In genomic region chr4:46653842-46654241, GRCh38 we compare ENCODE assay signal across 18 cellular contexts.
A peak's percentile ranks its signal among the peaks of the same experiment; 100 is the strongest.
DNase-seq lines count a peak whose midpoint lies in the region; ATAC-seq and TF ChIP-seq lines count a peak whose summit lies in the region.
"Had no signal": no experiment of that assay in that cellular context is flagged by ENCODE, and none has a peak within 500 bp of the region (broad histone marks: within the 10 kb centered on the region; RNA-seq: fewer than 3 reads in every experiment).

No MANE protein-coding gene starts in this region.

- no peak overlapping the region for H3K4me3 Mint-ChIP-seq in activated CD4-positive, alpha-beta T cell treated with anti-CD3 and anti-CD28 coated beads, Interleukin-2, amount 10 ng/mL, durations not matched to agents 24 days and 14 days
- H3K4me3 Mint-ChIP-seq in activated CD4-positive, alpha-beta T cell treated with anti-CD3 and anti-CD28 coated beads for 36 hours: no peak overlapping the region
- no peak overlapping the region for H3K4me3 Mint-ChIP-seq in stimulated activated memory B cell treated with anti-CD40 and anti-IgM and Interleukin-4, amounts not matched to agents 10 μg/mL and 1 μg/mL and 100 μg/mL, for 72 hours
- H3K4me3 Mint-ChIP-seq: B cell; CD4-positive, alpha-beta T cell; CD8-positive, alpha-beta T cell had no signal

- no peak overlapping the region for H3K27ac Mint-ChIP-seq in activated CD4-positive, alpha-beta T cell treated with anti-CD3 and anti-CD28 coated beads, Interleukin-2, amount 10 ng/mL, durations not matched to agents 24 days and 14 days
- H3K27ac Mint-ChIP-seq in activated CD4-positive, alpha-beta T cell treated with anti-CD3 and anti-CD28 coated beads for 36 hours: no peak overlapping the region
- no peak overlapping the region for H3K27ac Mint-ChIP-seq in stimulated activated memory B cell treated with anti-CD40 and anti-IgM and Interleukin-4, amounts not matched to agents 10 μg/mL and 1 μg/mL and 100 μg/mL, for 72 hours
- H3K27ac Mint-ChIP-seq: B cell; CD4-positive, alpha-beta T cell; CD8-positive, alpha-beta T cell had no signal

- H3K27me3 Mint-ChIP-seq in activated CD4-positive, alpha-beta T cell treated with anti-CD3 and anti-CD28 coated beads, Interleukin-2, amount 10 ng/mL, durations not matched to agents 24 days and 14 days: no peaks in the 10 kb centered on the region
- H3K27me3 Mint-ChIP-seq in activated CD4-positive, alpha-beta T cell treated with anti-CD3 and anti-CD28 coated beads for 36 hours: no peaks in the 10 kb centered on the region
- no peaks in the 10 kb centered on the region for H3K27me3 Mint-ChIP-seq in stimulated activated memory B cell treated with anti-CD40 and anti-IgM and Interleukin-4, amounts not matched to agents 10 μg/mL and 1 μg/mL and 100 μg/mL, for 72 hours
- H3K27me3 Mint-ChIP-seq: B cell; CD4-positive, alpha-beta T cell had no signal

- POLR2A ChIA-PET in activated CD4-positive, alpha-beta T cell treated with anti-CD3 and anti-CD28 coated beads for 36 hours (lab: Charles Lee): no interaction called here

- intact Hi-C loops in activated CD4-positive, alpha-beta T cell treated with anti-CD3 and anti-CD28 coated beads, Interleukin-2, amount 10 ng/mL, durations not matched to agents 24 days and 14 days (cut with micrococcal nuclease): no loop called here
- intact Hi-C loops in activated CD4-positive, alpha-beta T cell treated with anti-CD3 and anti-CD28 coated beads for 36 hours (cut with DNase I, micrococcal nuclease): no loop called here

- no peaks in the 10 kb centered on the region for H3K4me1 Mint-ChIP-seq in activated CD4-positive, alpha-beta T cell treated with anti-CD3 and anti-CD28 coated beads, Interleukin-2, amount 10 ng/mL, durations not matched to agents 24 days and 14 days
- no peaks in the 10 kb centered on the region for H3K4me1 Mint-ChIP-seq in activated CD4-positive, alpha-beta T cell treated with anti-CD3 and anti-CD28 coated beads for 36 hours
- H3K4me1 Mint-ChIP-seq in stimulated activated memory B cell treated with anti-CD40 and anti-IgM and Interleukin-4, amounts not matched to agents 10 μg/mL and 1 μg/mL and 100 μg/mL, for 72 hours: no peaks in the 10 kb centered on the region
- H3K4me1 Mint-ChIP-seq: B cell had no signal

- CTCF ChIA-PET in activated CD4-positive, alpha-beta T cell treated with anti-CD3 and anti-CD28 coated beads for 36 hours (lab: Charles Lee): no interaction called here

- H3K36me3 ChIP-seq in lung (ENCODE audit: control insufficient read depth in 2 of 2, insufficient read depth in 2 of 2, low read length in 2 of 2): no peaks in the 10 kb centered on the region
- no peaks in the 10 kb centered on the region for H3K36me3 ChIP-seq in WERI-Rb-1
- H3K36me3 ChIP-seq: BLaER1 treated with 17β-estradiol and CSF1 and Interleukin-3, amounts not matched to agents 10 nM and 100 nM had no signal

- H3K4me3 ChIP-seq in lung: no peak overlapping the region
- no peak overlapping the region for H3K4me3 ChIP-seq in WERI-Rb-1 (ENCODE audit: low read depth, low read length)
- H3K4me3 ChIP-seq: A549; BLaER1 treated with 17β-estradiol and CSF1 and Interleukin-3, amounts not matched to agents 10 nM and 100 nM had no signal

- ATAC-seq in activated CD4-positive, alpha-beta T cell treated with anti-CD3 and anti-CD28 coated beads for 36 hours: no peak
- peak; percentile 19 for ATAC-seq in lung (ENCODE audit: insufficient read depth, low FRiP score)
- peak; percentile 59 for ATAC-seq in stimulated activated memory B cell treated with anti-CD40 and anti-IgM and Interleukin-4, amounts not matched to agents 10 μg/mL and 1 μg/mL and 100 μg/mL, for 72 hours
- ATAC-seq: A549; CD8-positive, alpha-beta T cell had no signal

- H3K9me3 ChIP-seq in lung (ENCODE audit: control insufficient read depth in 2 of 2, insufficient read depth in 1 of 2, low read length in 1 of 2): peaks cover 0 to 1% of the 10 kb centered on the region in 2 donors
- no peaks in the 10 kb centered on the region for H3K9me3 ChIP-seq in WERI-Rb-1 (ENCODE audit: severe bottlenecking)
- H3K9me3 ChIP-seq: A549, Caco-2 had no signal

- DNase-seq in activated CD4-positive, alpha-beta T cell treated with anti-CD3 and anti-CD28 coated beads, Interleukin-2, amount 10 ng/mL, durations not matched to agents 24 days and 14 days: peak; percentile 36
- DNase-seq in activated CD4-positive, alpha-beta T cell treated with anti-CD3 and anti-CD28 coated beads for 36 hours: no peak
- DNase-seq in lung (ENCODE audit: low spot score) (no peak), WERI-Rb-1 (no peak), HK-2 (ENCODE audit: unreplicated experiment) (no peak)
- DNase-seq: AML-193; Caco-2; Calu3; CD4-positive, alpha-beta T cell; CD8-positive, alpha-beta T cell; DMS79 treated with DMSO at 0.1 percent for 48 hours; GF-D8 had no signal

- no peaks in the 10 kb centered on the region for H3K36me3 Mint-ChIP-seq in activated CD4-positive, alpha-beta T cell treated with anti-CD3 and anti-CD28 coated beads, Interleukin-2, amount 10 ng/mL, durations not matched to agents 24 days and 14 days (ENCODE audit: low read depth)
- no peaks in the 10 kb centered on the region for H3K36me3 Mint-ChIP-seq in activated CD4-positive, alpha-beta T cell treated with anti-CD3 and anti-CD28 coated beads for 36 hours (ENCODE audit: low read depth)
- H3K36me3 Mint-ChIP-seq in stimulated activated memory B cell treated with anti-CD40 and anti-IgM and Interleukin-4, amounts not matched to agents 10 μg/mL and 1 μg/mL and 100 μg/mL, for 72 hours: no peaks in the 10 kb centered on the region
- H3K36me3 Mint-ChIP-seq: CD8-positive, alpha-beta T cell had no signal

- no peaks in the 10 kb centered on the region for H3K4me1 ChIP-seq in lung (ENCODE audit: control insufficient read depth in 2 of 2, insufficient read depth in 2 of 2, low read length in 2 of 2)
- H3K4me1 ChIP-seq: A549; BLaER1 treated with 17β-estradiol and CSF1 and Interleukin-3, amounts not matched to agents 10 nM and 100 nM had no signal

- H3K27me3 ChIP-seq in lung (ENCODE audit: control insufficient read depth, insufficient read depth): no peaks in the 10 kb centered on the region
- no peaks in the 10 kb centered on the region for H3K27me3 ChIP-seq in WERI-Rb-1 (ENCODE audit: insufficient read depth, low read depth, severe bottlenecking)
- H3K27me3 ChIP-seq: BLaER1 treated with 17β-estradiol and CSF1 and Interleukin-3, amounts not matched to agents 10 nM and 100 nM had no signal

- no peak for TF ChIP-seq CTCF in lung (IDR thresholded peaks at IDR 0.05; ENCODE audit: control extremely low read depth, extremely low read depth)
- no peak for TF ChIP-seq CTCF in WERI-Rb-1 (IDR thresholded peaks at IDR 0.05; ENCODE audit: low read depth, low read length)

- whole genome bisulfite sequencing in lung, 2 donors: 88 to 94% methylated on average over 4 of the region's 4 CpGs

- H3K27ac ChIP-seq in lung (ENCODE audit: low read depth in 1 of 2, low read length in 1 of 2) (no peak overlapping the region), WERI-Rb-1 (no peak overlapping the region)
- H3K27ac ChIP-seq: 22Rv1; A549; BLaER1 treated with 17β-estradiol and CSF1 and Interleukin-3, amounts not matched to agents 10 nM and 100 nM; C4-2B had no signal

- H3K9me3 Mint-ChIP-seq in activated CD4-positive, alpha-beta T cell treated with anti-CD3 and anti-CD28 coated beads, Interleukin-2, amount 10 ng/mL, durations not matched to agents 24 days and 14 days: peaks cover 6% of the 10 kb centered on the region
- peaks cover 7% of the 10 kb centered on the region for H3K9me3 Mint-ChIP-seq in activated CD4-positive, alpha-beta T cell treated with anti-CD3 and anti-CD28 coated beads for 36 hours (ENCODE audit: low read depth)
- H3K9me3 Mint-ChIP-seq in stimulated activated memory B cell treated with anti-CD40 and anti-IgM and Interleukin-4, amounts not matched to agents 10 μg/mL and 1 μg/mL and 100 μg/mL, for 72 hours: peaks cover 4% of the 10 kb centered on the region
